In genomic region chr10:79354615-79355014, GRCh38 we compare ENCODE assay signal across 30 cellular contexts. TPM values are rescaled to one million over a fixed set of nuclear protein-coding genes. Genes with fewer than 3 reads are reported as not detected.
DNase-seq lines count a peak whose midpoint lies in the region; ATAC-seq, FAIRE-seq and TF ChIP-seq lines count a peak whose summit lies in the region.
"Had no signal": no experiment of that assay in that cellular context is flagged by ENCODE, and none has a peak within 500 bp of the region (broad histone marks: within the 10 kb centered on the region; RNA-seq: fewer than 3 reads in every experiment).

No MANE protein-coding gene starts in this region.

- no peaks in the 10 kb centered on the region for H3K9me3 Mint-ChIP-seq in activated naive CD4-positive, alpha-beta T cell treated with anti-CD3 and anti-CD28 coated beads, Interleukin-2, amount 10 ng/mL, durations not matched to agents 7 days and 5 days
- no peaks in the 10 kb centered on the region for H3K9me3 Mint-ChIP-seq in activated naive CD4-positive, alpha-beta T cell treated with anti-CD3 and anti-CD28 coated beads for 36 hours
- no peaks in the 10 kb centered on the region for H3K9me3 Mint-ChIP-seq in stimulated activated effector memory CD8-positive, alpha-beta T cell treated with anti-CD3 and anti-CD28 coated beads, Interleukin-12 subunit alpha, Interleukin-12 subunit beta, amount 100 ng/mL, for 72 hours
- H3K9me3 Mint-ChIP-seq: activated T-cell treated with anti-CD3 and anti-CD28 coated beads, Interleukin-2, amount 50 U/mL, for 4 hours; CD8-positive, alpha-beta T cell; nephron progenitor cell; stimulated activated naive CD8-positive, alpha-beta T cell treated with anti-CD3 and anti-CD28 coated beads, Interleukin-15, amount 100 ng/mL, for 72 hours had no signal

- intact Hi-C loops in activated naive CD4-positive, alpha-beta T cell treated with anti-CD3 and anti-CD28 coated beads for 36 hours (cut with micrococcal nuclease): no loop called here
- intact Hi-C loops in GM12878 (cut with micrococcal nuclease; ENCODE audit: unreplicated experiment): no loop called here
- intact Hi-C loops in breast epithelium (cut with DNase I; ENCODE audit: low total_unique reads): no loop called here

- no peak for TF ChIP-seq EP300 in GM12878 (IDR thresholded peaks at IDR 0.05; ENCODE audit: borderline replicate concordance in 1 of 2, control insufficient read depth in 1 of 2, low read depth in 2 of 2, low read length in 2 of 2)

- BruUV-seq in GM12878 (replicated peaks; lab: Mats Ljungman, UMichigan): no TSS peak

- H3K9me3 ChIP-seq in GM12878 (replicated peaks; ENCODE audit: control insufficient read depth, insufficient read depth, low read length) (no peaks in the 10 kb centered on the region; the same call in 2 of the 3 replicates), breast epithelium (no peaks in the 10 kb centered on the region)
- H3K9me3 ChIP-seq: A549, mucosa of descending colon, vagina had no signal

- peak overlapping the region; percentile 73 for H3K27ac ChIP-seq in HL-60 (replicated peaks)
- no peak overlapping the region for H3K27ac ChIP-seq in GM12878 (ENCODE audit: control insufficient read depth, insufficient read depth)
- no peak overlapping the region for H3K27ac ChIP-seq in breast epithelium
- H3K27ac ChIP-seq: A549, hepatocyte, parathyroid adenoma, vagina, VCaP had no signal

- peak overlapping the region; percentile 38 for H3K27ac Mint-ChIP-seq in activated naive CD4-positive, alpha-beta T cell treated with anti-CD3 and anti-CD28 coated beads, Interleukin-2, amount 10 ng/mL, durations not matched to agents 7 days and 5 days
- H3K27ac Mint-ChIP-seq in activated naive CD4-positive, alpha-beta T cell treated with anti-CD3 and anti-CD28 coated beads for 36 hours: no peak overlapping the region
- peak overlapping the region; percentile 27 for H3K27ac Mint-ChIP-seq in stimulated activated effector memory CD8-positive, alpha-beta T cell treated with anti-CD3 and anti-CD28 coated beads, Interleukin-12 subunit alpha, Interleukin-12 subunit beta, amount 100 ng/mL, for 72 hours
- H3K27ac Mint-ChIP-seq: CD8-positive, alpha-beta T cell; nephron progenitor cell; stimulated activated naive CD8-positive, alpha-beta T cell treated with anti-CD3 and anti-CD28 coated beads, Interleukin-15, amount 100 ng/mL, for 72 hours had no signal

- 0 out of 3 replicates have a peak, but pooled peaks have one; percentile 3 for ATAC-seq in GM12878
- ATAC-seq in stimulated activated effector memory CD8-positive, alpha-beta T cell treated with anti-CD3 and anti-CD28 coated beads, Interleukin-12 subunit alpha, Interleukin-12 subunit beta, amount 100 ng/mL, for 72 hours: no peak
- ATAC-seq: CD8-positive, alpha-beta T cell; mucosa of descending colon; Panc1 had no signal

- no peak overlapping the region for H3K4me2 ChIP-seq in GM12878 (ENCODE audit: control insufficient read depth, insufficient read depth)
- H3K4me2 ChIP-seq: A549, hepatocyte had no signal

- in situ Hi-C loops in GM12878 (cut with MboI): no loop called here

- DNase-seq in activated naive CD4-positive, alpha-beta T cell treated with anti-CD3 and anti-CD28 coated beads, Interleukin-2, amount 10 ng/mL, durations not matched to agents 7 days and 5 days: no peak
- DNase-seq in activated naive CD4-positive, alpha-beta T cell treated with anti-CD3 and anti-CD28 coated beads for 36 hours: no peak
- DNase-seq in HL-60 (ENCODE audit: low read depth in 1 of 2, low spot score in 1 of 2) (no peak), GM12878 (ENCODE audit: low read depth, low spot score) (no peak), breast epithelium (ENCODE audit: low spot score in 2 of 2) (no peak), nucleus accumbens (lab: John Stamatoyannopoulos, UW) (no peak), amniotic stem cell (lab: John Stamatoyannopoulos, UW) (no peak)
- no peak for DNase-seq in stimulated activated effector memory CD8-positive, alpha-beta T cell treated with anti-CD3 and anti-CD28 coated beads, Interleukin-12 subunit alpha, Interleukin-12 subunit beta, amount 100 ng/mL, for 72 hours (ENCODE audit: low spot score in 2 of 2)
- DNase-seq: activated CD4-positive, alpha-beta T cell treated with anti-CD3 and anti-CD28 coated beads for 48 hours; activated naive CD4-positive, alpha-beta T cell; activated T-cell treated with anti-CD3 and anti-CD28 coated beads, Interleukin-2, amount 50 U/mL, for 4 hours; amygdala; CD8-positive, alpha-beta T cell; Kasumi-1; mucosa of descending colon; NCI-H1436 treated with DMSO at 0.1 percent for 48 hours; NCI-H226; NCI-H526 treated with DMSO at 0.1 percent for 48 hours; nephron progenitor cell; SHP77; small intestine; stimulated activated naive CD8-positive, alpha-beta T cell treated with anti-CD3 and anti-CD28 coated beads, Interleukin-15, amount 100 ng/mL, for 72 hours; T1000 had no signal

- H3K27me3 Mint-ChIP-seq in activated naive CD4-positive, alpha-beta T cell treated with anti-CD3 and anti-CD28 coated beads, Interleukin-2, amount 10 ng/mL, durations not matched to agents 7 days and 5 days: no peaks in the 10 kb centered on the region
- no peaks in the 10 kb centered on the region for H3K27me3 Mint-ChIP-seq in activated naive CD4-positive, alpha-beta T cell treated with anti-CD3 and anti-CD28 coated beads for 36 hours (ENCODE audit: low read depth)
- H3K27me3 Mint-ChIP-seq: stimulated activated naive CD8-positive, alpha-beta T cell treated with anti-CD3 and anti-CD28 coated beads, Interleukin-15, amount 100 ng/mL, for 72 hours had no signal

- SMC1A ChIA-PET in GM12878 (lab: Charles Lee; ENCODE audit: uncharacterized antibody, unreplicated experiment): interaction anchor here (0.6 to 1.5 kb wide), 5 partner anchors 9 to 64 kb away, joined by 3 to 5 read pairs (median 3); no protein-coding TSS in a partner anchor

- POLR2A ChIA-PET in GM12878 (lab: Charles Lee): interaction anchor here (1.0 kb wide), 1 partner anchor 68 kb away, joined by 4 read pairs; no protein-coding TSS in a partner anchor

- no peaks in the 10 kb centered on the region; the same call in 1 of the 2 replicates for H4K20me1 ChIP-seq in GM12878 (ENCODE audit: control insufficient read depth, insufficient read depth)

- TF ChIP-seq CTCF in HL-60 (IDR thresholded peaks at IDR 0.05; ENCODE audit: insufficient read depth, low read length): no peak
- TF ChIP-seq CTCF in GM12878 (IDR thresholded peaks at IDR 0.05 in 2 of 3, conservative IDR thresholded peaks at IDR 0.05 in 1 of 3; ENCODE audit: control insufficient read depth in 2 of 3, extremely low read depth in 1 of 3, insufficient read depth in 1 of 3, low read depth in 3 of 3, low read length in 3 of 3): no peak
- TF ChIP-seq CTCF in breast epithelium (IDR thresholded peaks at IDR 0.05): no peak

- H2AFZ ChIP-seq in GM12878 (ENCODE audit: control insufficient read depth, low read depth, low read length): no peak overlapping the region
- H2AFZ ChIP-seq: hepatocyte, parathyroid adenoma had no signal

- H3K4me3 ChIP-seq in HL-60 (replicated peaks; ENCODE audit: insufficient read depth, low read length): no peak overlapping the region
- no peak overlapping the region for H3K4me3 ChIP-seq in GM12878
- no peak overlapping the region for H3K4me3 ChIP-seq in breast epithelium
- H3K4me3 ChIP-seq: A549, hepatocyte, lung, mucosa of descending colon, vagina had no signal

- H3K4me1 Mint-ChIP-seq in activated naive CD4-positive, alpha-beta T cell treated with anti-CD3 and anti-CD28 coated beads, Interleukin-2, amount 10 ng/mL, durations not matched to agents 7 days and 5 days: peaks cover 30% of the 10 kb centered on the region
- H3K4me1 Mint-ChIP-seq in activated naive CD4-positive, alpha-beta T cell treated with anti-CD3 and anti-CD28 coated beads for 36 hours (ENCODE audit: low read depth): peaks cover 31% of the 10 kb centered on the region
- peaks cover 52% of the 10 kb centered on the region for H3K4me1 Mint-ChIP-seq in stimulated activated effector memory CD8-positive, alpha-beta T cell treated with anti-CD3 and anti-CD28 coated beads, Interleukin-12 subunit alpha, Interleukin-12 subunit beta, amount 100 ng/mL, for 72 hours

- H3K27me3 ChIP-seq in HL-60 (ENCODE audit: insufficient read depth, poor library complexity, severe bottlenecking) (no peaks in the 10 kb centered on the region), GM12878 (replicated peaks in 1 of 2; ENCODE audit: control insufficient read depth in 2 of 2, insufficient read depth in 2 of 2, low read length in 1 of 2) (no peaks in the 10 kb centered on the region), breast epithelium (no peaks in the 10 kb centered on the region)
- H3K27me3 ChIP-seq: hepatocyte, vagina had no signal

- H3K36me3 ChIP-seq in GM12878 (ENCODE audit: control insufficient read depth in 2 of 2, insufficient read depth in 2 of 2, low read length in 1 of 2): peaks cover 40 to 42% of the 10 kb centered on the region in 2 experiments
- H3K36me3 ChIP-seq in breast epithelium: peaks cover 10% of the 10 kb centered on the region

- H3K36me3 Mint-ChIP-seq in activated naive CD4-positive, alpha-beta T cell treated with anti-CD3 and anti-CD28 coated beads, Interleukin-2, amount 10 ng/mL, durations not matched to agents 7 days and 5 days: peaks cover 61% of the 10 kb centered on the region
- peaks cover 74% of the 10 kb centered on the region for H3K36me3 Mint-ChIP-seq in activated naive CD4-positive, alpha-beta T cell treated with anti-CD3 and anti-CD28 coated beads for 36 hours (ENCODE audit: low read depth)
- H3K36me3 Mint-ChIP-seq in stimulated activated effector memory CD8-positive, alpha-beta T cell treated with anti-CD3 and anti-CD28 coated beads, Interleukin-12 subunit alpha, Interleukin-12 subunit beta, amount 100 ng/mL, for 72 hours: peaks cover 89% of the 10 kb centered on the region

- CTCF ChIA-PET in activated naive CD4-positive, alpha-beta T cell treated with anti-CD3 and anti-CD28 coated beads, Interleukin-2, amount 10 ng/mL, durations not matched to agents 7 days and 5 days (lab: Charles Lee): no interaction called here
- CTCF ChIA-PET in activated naive CD4-positive, alpha-beta T cell treated with anti-CD3 and anti-CD28 coated beads for 36 hours (lab: Charles Lee): interaction anchor here (0.5 to 1.0 kb wide), 2 partner anchors 20 to 104 kb away, joined by 3 to 6 read pairs; no protein-coding TSS in a partner anchor
- CTCF ChIA-PET in GM12878 (lab: Yijun Ruan, JAX): interaction anchor here (1.0 to 2.8 kb wide), 4 partner anchors 19 to 133 kb away, joined by 3 to 22 read pairs (median 3); no protein-coding TSS in a partner anchor

- no peak for TF ChIP-seq RAD21 in GM12878 (IDR thresholded peaks at IDR 0.05; ENCODE audit: insufficient read depth, low read depth, low read length)

- no peak overlapping the region for H3K9ac ChIP-seq in GM12878 (ENCODE audit: control insufficient read depth, insufficient read depth, low read length)
- H3K9ac ChIP-seq: parathyroid adenoma had no signal

- RAD21 ChIA-PET in GM12878 (lab: Charles Lee; ENCODE audit: unreplicated experiment): no interaction called here

- H3K4me1 ChIP-seq in GM12878 (ENCODE audit: control insufficient read depth, insufficient read depth, low read length) (peaks cover 19% of the 10 kb centered on the region), breast epithelium (no peaks in the 10 kb centered on the region)
- H3K4me1 ChIP-seq: A549, parathyroid adenoma had no signal

- WGBS in GM12878 (ENCODE audit: insufficient coverage, insufficient replicate concordance, low lambda C conversion rate, missing lambda C conversion rate): 61% methylated on average over 6 of the region's 6 CpGs

- TF ChIP-seq POLR2A in GM12878 (IDR thresholded peaks at IDR 0.05; ENCODE audit: low read depth, low read length) (0 out of 2 replicates have a peak, but pooled peaks have one; percentile 16), breast epithelium (IDR thresholded peaks at IDR 0.05) (no peak)

- no peak overlapping the region for H3K4me3 Mint-ChIP-seq in activated naive CD4-positive, alpha-beta T cell treated with anti-CD3 and anti-CD28 coated beads, Interleukin-2, amount 10 ng/mL, durations not matched to agents 7 days and 5 days
- H3K4me3 Mint-ChIP-seq in activated naive CD4-positive, alpha-beta T cell treated with anti-CD3 and anti-CD28 coated beads for 36 hours: no peak overlapping the region
- H3K4me3 Mint-ChIP-seq in stimulated activated effector memory CD8-positive, alpha-beta T cell treated with anti-CD3 and anti-CD28 coated beads, Interleukin-12 subunit alpha, Interleukin-12 subunit beta, amount 100 ng/mL, for 72 hours: no peak overlapping the region
- H3K4me3 Mint-ChIP-seq: activated T-cell treated with anti-CD3 and anti-CD28 coated beads, Interleukin-2, amount 50 U/mL, for 4 hours; CD8-positive, alpha-beta T cell; nephron progenitor cell; stimulated activated naive CD8-positive, alpha-beta T cell treated with anti-CD3 and anti-CD28 coated beads, Interleukin-15, amount 100 ng/mL, for 72 hours had no signal

- peaks cover 23% of the 10 kb centered on the region for H3K79me2 ChIP-seq in GM12878 (ENCODE audit: control insufficient read depth, insufficient read depth, low read length)
- H3K79me2 ChIP-seq: parathyroid adenoma had no signal

- no peak for FAIRE-seq in GM12878 (lab: Jason Lieb, UNC)
- FAIRE-seq: A549, small intestine had no signal

RNA-seq across cellular contexts. Expression of gene PPIF, which starts 7.3 kb away (rescaled TPM):
- total RNA-seq in activated naive CD4-positive, alpha-beta T cell treated with anti-CD3 and anti-CD28 coated beads for 36 hours: 10 to 100 TPM; 94.1 to 95.6 TPM
- total RNA-seq in GM12878 (2013; cell fraction: nucleolus; rRNA removed): 73.4 and 105 TPM in 2 replicates
- total RNA-seq in GM12878 (2014; rRNA removed): 52.1 and 52.4 TPM in 2 replicates
- 69.0 and 78.3 TPM in 2 replicates for total RNA-seq in GM12878 (2014; rRNA removed; fragmentation: Illumina TruSeq; extraction: Trizol)
- 162 and 180 TPM in 2 replicates for total RNA-seq in GM12878 (2021)
- polyA plus RNA-seq in GM12878 (2011; ENCODE audit: low read depth): 78.0 TPM
- polyA plus RNA-seq in GM12878 (2011; rRNA removed): 111 and 145 TPM in 2 replicates
- polyA plus RNA-seq in GM12878 (2011; cell fraction: cytosol; rRNA removed): 220 and 257 TPM in 2 replicates
- 250 and 304 TPM in 2 replicates for polyA plus RNA-seq in GM12878 (2011; cell fraction: nucleus; rRNA removed)
- 81.9 and 104 TPM in 2 replicates for polyA plus RNA-seq in GM12878 (2012)
- 106 and 164 TPM in 2 replicates for polyA plus RNA-seq in GM12878 (2014; fragmentation: Illumina TruSeq; extraction: Trizol)
- 10 to 100 TPM; 28.8 to 71.9 TPM for polyA plus RNA-seq in GM12878 (2014; fragmentation: Nextera tagmentation; extraction: Ambion mirVana)
- 127 and 129 TPM in 2 replicates for polyA plus RNA-seq in GM12878 (2014; rRNA removed)
- polyA plus RNA-seq in GM12878 (2016; fragmentation: Nextera tagmentation; extraction: Ambion mirVana): 100 to 1,000 TPM; 129 to 140 TPM
- 132 and 134 TPM in 2 replicates for polyA minus RNA-seq in GM12878 (2011; rRNA and poly(A)+ RNA removed)
- 44.8 and 52.4 TPM in 2 replicates for polyA minus RNA-seq in GM12878 (2011; cell fraction: cytosol; rRNA and poly(A)+ RNA removed)
- polyA minus RNA-seq in GM12878 (2011; cell fraction: nucleus; rRNA and poly(A)+ RNA removed): 114 and 180 TPM in 2 replicates
- total RNA-seq in breast epithelium: 10 to 100 TPM; 16.0 to 39.3 (median 30.7) TPM
